19 cellular contexts compared by ENCODE assay signal in genomic region chr13:33075996-33076395, GRCh38. TPM values are rescaled to one million over a fixed set of nuclear protein-coding genes. Genes with fewer than 3 reads are reported as not detected.
DNase-seq lines count a peak whose midpoint lies in the region; ATAC-seq, FAIRE-seq and TF ChIP-seq lines count a peak whose summit lies in the region.
"Had no signal": no experiment of that assay in that cellular context is flagged by ENCODE, and none has a peak within 500 bp of the region (broad histone marks: within the 10 kb centered on the region; RNA-seq: fewer than 3 reads in every experiment).

No MANE protein-coding gene starts in this region.

- no peak for FAIRE-seq in small intestine (lab: Jason Lieb, UNC)
- FAIRE-seq: HepG2, HTR-8/SVneo had no signal

- DNase-seq in COLO829 (ENCODE audit: low spot score), result peak; percentile 13
- peak; percentile 42 for DNase-seq in globus pallidus (ENCODE audit: low spot score)
- no peak for DNase-seq in mucosa of descending colon
- peak; percentile 75 for DNase-seq in small intestine
- no peak for DNase-seq in AG08395 (ENCODE audit: low spot score)
- DNase-seq: AML-193; Calu3; CD4-positive, CD25-positive, alpha-beta regulatory T cell; DMS 273 treated with DMSO at 0.1 percent for 48 hours; GM23248; H7 had no signal

- H3K27me3 ChIP-seq in small intestine (ENCODE audit: control insufficient read depth in 2 of 2, insufficient read depth in 2 of 2, low read length in 2 of 2), result no peaks in the 10 kb centered on the region
- H3K27me3 ChIP-seq: BLaER1 had no signal

- no peaks in the 10 kb centered on the region for H3K9me3 ChIP-seq in mucosa of descending colon
- no peaks in the 10 kb centered on the region for H3K9me3 ChIP-seq in small intestine (ENCODE audit: control insufficient read depth, low read depth)

- intact Hi-C loops in mucosa of descending colon (cut with DNase I, micrococcal nuclease), result no loop called here

- 26 to 73% (median 48%) methylated on average over 1 of the region's 1 CpG for WGBS in small intestine, 3 donors

- ATAC-seq in mucosa of descending colon, result peak; percentile 8
- no peak for ATAC-seq in HG03342 (IDR thresholded peaks at IDR 0.05; ENCODE audit: unreplicated experiment)
- ATAC-seq in HG03025 (IDR thresholded peaks at IDR 0.05; ENCODE audit: low FRiP score, unreplicated experiment), result no peak
- no peak for ATAC-seq in HG03097 (IDR thresholded peaks at IDR 0.05; ENCODE audit: low FRiP score, unreplicated experiment)
- ATAC-seq: HepG2 had no signal

- H3K4me1 ChIP-seq in mucosa of descending colon (ENCODE audit: low read depth), result peaks cover 5% of the 10 kb centered on the region
- H3K4me1 ChIP-seq in small intestine (ENCODE audit: control insufficient read depth in 2 of 2, insufficient read depth in 1 of 2, low read depth in 1 of 2, low read length in 1 of 2), result peaks cover 0 to 2% of the 10 kb centered on the region in 2 donors

- H3K27ac ChIP-seq in small intestine (ENCODE audit: low read depth in 1 of 2, low read length in 1 of 2), result peak overlapping the region; percentile 74 to 75
- H3K27ac ChIP-seq: 22Rv1, BLaER1, GM23248 had no signal

- H3K36me3 ChIP-seq in mucosa of descending colon (ENCODE audit: low read depth) (no peaks in the 10 kb centered on the region), small intestine (ENCODE audit: control insufficient read depth in 2 of 2, insufficient read depth in 2 of 2, low read length in 2 of 2) (no peaks in the 10 kb centered on the region)
- H3K36me3 ChIP-seq: BLaER1 had no signal

- no peak for TF ChIP-seq CTCF in mucosa of descending colon (IDR thresholded peaks at IDR 0.05)

- H3K4me3 ChIP-seq in mucosa of descending colon, result no peak overlapping the region
- no peak overlapping the region for H3K4me3 ChIP-seq in small intestine (ENCODE audit: low read depth in 1 of 2, low read length in 2 of 2)
- H3K4me3 ChIP-seq: BLaER1, GM23248 had no signal

RNA-seq across cellular contexts. Expression of gene KL, which starts 59.8 kb away (rescaled TPM):
- total RNA-seq in mucosa of descending colon, result 1 to 10 TPM in 1 of 3 donors, under 1 TPM in 2; 0.63 to 6.0 (median 0.84) TPM
- polyA plus RNA-seq in small intestine, result 1 to 10 TPM in 1 of 3 donors, under 1 TPM in 2; 0.67 to 3.2 (median 0.81) TPM
- total RNA-seq: CD4-positive, CD25-positive, alpha-beta regulatory T cell; Daoy; H7; HepG2 had no signal
- polyA plus RNA-seq: CD4-positive, CD25-positive, alpha-beta regulatory T cell; GM23248; HepG2 had no signal

Comparison
In these comparisons a context has a peak if more than half of its experiments do, and no peak if none do; other contexts are left out.
1. DNase-seq: peak in COLO829 (single experiment), globus pallidus (single experiment) and small intestine (single experiment); none in mucosa of descending colon (0 of 3) and AG08395 (single experiment).